8 cellular contexts compared by ENCODE assay signal in genomic region chr5:64768358-64769312, GRCh38. TPM values are rescaled to one million over a fixed set of nuclear protein-coding genes. Genes with fewer than 3 reads are reported as not detected.
A peak's percentile ranks its signal among the peaks of the same experiment; 100 is the strongest.
DNase-seq lines count a peak whose midpoint lies in the region; ATAC-seq, FAIRE-seq and TF ChIP-seq lines count a peak whose summit lies in the region.

CWC27 (plus strand) TSS chr5:64768930; CDS start chr5:64769147, 217 bp downstream.
SREK1IP1 (minus strand) TSS chr5:64768691; CDS start chr5:64768517, 174 bp downstream.

- H3K4me1 ChIP-seq in right atrium auricular region (peaks cover 0 to 38% of the 10 kb centered on the region in 2 donors), psoas muscle (peaks cover 40% of the 10 kb centered on the region)

- no peak for TF ChIP-seq CTCF in GM13976 (IDR thresholded peaks at IDR 0.05; ENCODE audit: borderline replicate concordance, control extremely low read depth, extremely low read depth, insufficient read depth, missing control alignments)
- no peak for TF ChIP-seq CTCF in right atrium auricular region (IDR thresholded peaks at IDR 0.05)
- TF ChIP-seq CTCF in psoas muscle (IDR thresholded peaks at IDR 0.05) = peak; percentile 13

- no peaks in the 10 kb centered on the region for H3K36me3 ChIP-seq in right atrium auricular region
- peaks cover 0 to 9% of the 10 kb centered on the region in 2 donors for H3K36me3 ChIP-seq in psoas muscle (ENCODE audit: insufficient read depth in 1 of 2, low read depth in 1 of 2)

- H3K36me3 Mint-ChIP-seq in T-helper 1 cell treated with Interleukin-12 subunit alpha and Interleukin-12 subunit beta and Interleukin-4 antibody, amounts not matched to agents 30 μg/mL and 1 μg/mL, for 36 hours (ENCODE audit: low read depth) = peaks cover 15% of the 10 kb centered on the region

- H3K27me3 ChIP-seq in right atrium auricular region (no peaks in the 10 kb centered on the region), psoas muscle (ENCODE audit: insufficient read depth in 3 of 3, low read length in 2 of 3) (no peaks in the 10 kb centered on the region)

- H3K27ac ChIP-seq in right atrium auricular region (peak within 1 kb of the TSS; percentile 86 to 88), psoas muscle (peak within 1 kb of the TSS; percentile 85)

- H3K9me3 ChIP-seq in right atrium auricular region (no peaks in the 10 kb centered on the region), psoas muscle (no peaks in the 10 kb centered on the region)

- peaks cover 49% of the 10 kb centered on the region for H3K4me1 Mint-ChIP-seq in T-helper 1 cell treated with Interleukin-12 subunit alpha and Interleukin-12 subunit beta and Interleukin-4 antibody, amounts not matched to agents 30 μg/mL and 1 μg/mL, for 36 hours (ENCODE audit: low read depth)

- no peaks in the 10 kb centered on the region for H3K27me3 Mint-ChIP-seq in T-helper 1 cell treated with Interleukin-12 subunit alpha and Interleukin-12 subunit beta and Interleukin-4 antibody, amounts not matched to agents 30 μg/mL and 1 μg/mL, for 36 hours (ENCODE audit: low read depth)

- H3K4me3 Mint-ChIP-seq in T-helper 1 cell treated with Interleukin-12 subunit alpha and Interleukin-12 subunit beta and Interleukin-4 antibody, amounts not matched to agents 30 μg/mL and 1 μg/mL, for 36 hours = peak within 1 kb of the TSS; percentile 99

- FAIRE-seq in urothelium cell line (lab: Jason Lieb, UNC) = peak; percentile 87

- intact Hi-C loops in psoas muscle (cut with DNase I) = no loop called here

- ATAC-seq in HG02852 (IDR thresholded peaks at IDR 0.05; ENCODE audit: unreplicated experiment) (peak; percentile 96), psoas muscle (peak; percentile 97 to 99 (median 99))

- 0% methylated on average over 48 of the region's 48 CpGs for WGBS in psoas muscle, 3 donors

- H3K27ac Mint-ChIP-seq in T-helper 1 cell treated with Interleukin-12 subunit alpha and Interleukin-12 subunit beta and Interleukin-4 antibody, amounts not matched to agents 30 μg/mL and 1 μg/mL, for 36 hours = peak within 1 kb of the TSS; percentile 98

- H3K9me3 Mint-ChIP-seq in T-helper 1 cell treated with Interleukin-12 subunit alpha and Interleukin-12 subunit beta and Interleukin-4 antibody, amounts not matched to agents 30 μg/mL and 1 μg/mL, for 36 hours = no peaks in the 10 kb centered on the region

- DNase-seq in GM13976 (ENCODE audit: low spot score) (peak; percentile 78), NCI-H146 (lab: John Stamatoyannopoulos, UW) (peak; percentile 92), amygdala (lab: John Stamatoyannopoulos, UW) (peak; percentile 29 to 88 (median 75)), right atrium auricular region (ENCODE audit: low spot score) (peak; percentile 86), psoas muscle (peak; percentile 79 to 89), urothelium cell line (ENCODE audit: low spot score) (peak; percentile 87)

- in situ Hi-C loops in GM13976 (cut with MboI; ENCODE audit: low sequenced_read_pairs, unreplicated experiment) = no loop called here

- H3K4me3 ChIP-seq in right atrium auricular region (peak within 1 kb of the TSS; percentile 60 to 67), psoas muscle (peak within 1 kb of the TSS; percentile 75)

RNA-seq across cellular contexts. Expression of gene CWC27, which starts in this region (rescaled TPM):
- total RNA-seq in right atrium auricular region = 10 to 100 TPM in 1 of 2 donors, 1 to 10 TPM in 1; 9.1 to 12.1 TPM
- 10 to 100 TPM; 16.0 to 26.8 (median 18.6) TPM for total RNA-seq in psoas muscle
- 10 to 100 TPM; 17.5 to 31.2 (median 26.3) TPM for polyA plus RNA-seq in psoas muscle

RNA-seq across cellular contexts. Expression of gene SREK1IP1, which starts in this region (rescaled TPM):
- total RNA-seq in right atrium auricular region = 1 to 10 TPM; 4.4 to 4.6 TPM
- 10 to 100 TPM in 1 of 4 donors, 1 to 10 TPM in 3; 6.9 to 11.1 (median 8.6) TPM for total RNA-seq in psoas muscle
- 1 to 10 TPM; 4.6 to 6.7 (median 5.9) TPM for polyA plus RNA-seq in psoas muscle

Comparison
In these comparisons a context has a peak if more than half of its experiments do, and no peak if none do; other contexts are left out.
1. Peak in every context shown above with its lines: DNase-seq, ATAC-seq, H3K4me3 ChIP-seq and H3K27ac ChIP-seq.